8 cellular contexts compared by ENCODE assay signal in genomic region chr9:84669293-84670105, GRCh38. TPM values are rescaled to one million over a fixed set of nuclear protein-coding genes. Genes with fewer than 3 reads are reported as not detected.
A peak's percentile ranks its signal among the peaks of the same experiment; 100 is the strongest.
DNase-seq lines count a peak whose midpoint lies in the region; ATAC-seq and TF ChIP-seq lines count a peak whose summit lies in the region.

Gene NTRK2 (plus strand): TSS chr9:84669729. CDS start chr9:84670749, 1,020 bp downstream.

- H3K4me3 ChIP-seq in neural progenitor cell: peak within 1 kb of the TSS; percentile 65

- H3K4me1 Mint-ChIP-seq in activated T-helper 1 cell treated with anti-CD3 and anti-CD28 coated beads, Interleukin-12 subunit alpha, Interleukin-12 subunit beta, Interleukin-2, Interleukin-4 antibody, amounts not matched to agents 30 ng/mL and 10 ng/mL and 1 ng/mL, durations not matched to agents 14 hours and 24 hours and 36 hours (ENCODE audit: low read depth): peaks cover 16% of the 10 kb centered on the region
- peaks cover 4% of the 10 kb centered on the region for H3K4me1 Mint-ChIP-seq in glutamatergic neuron (ENCODE audit: low read depth, unreplicated experiment)
- H3K4me1 Mint-ChIP-seq in neural progenitor cell: peaks cover 11% of the 10 kb centered on the region

- H3K9me3 ChIP-seq in ES-I3 (ENCODE audit: control insufficient read depth, insufficient read depth, low read length) (no peaks in the 10 kb centered on the region), neural progenitor cell (ENCODE audit: low read depth) (no peaks in the 10 kb centered on the region)

- TF ChIP-seq CTCF in glutamatergic neuron (IDR thresholded peaks at IDR 0.05; ENCODE audit: partially characterized antibody, unreplicated experiment) (peak; percentile 58), neural progenitor cell (IDR thresholded peaks at IDR 0.05) (peak; percentile 44)

- H3K4me3 Mint-ChIP-seq in activated T-helper 1 cell treated with anti-CD3 and anti-CD28 coated beads, Interleukin-12 subunit alpha, Interleukin-12 subunit beta, Interleukin-2, Interleukin-4 antibody, amounts not matched to agents 30 ng/mL and 10 ng/mL and 1 ng/mL, durations not matched to agents 14 hours and 24 hours and 36 hours: peak within 1 kb of the TSS; percentile 70
- H3K4me3 Mint-ChIP-seq in glutamatergic neuron (ENCODE audit: unreplicated experiment) (peak within 1 kb of the TSS; percentile 89), neural progenitor cell (peak within 1 kb of the TSS; percentile 88)

- no peaks in the 10 kb centered on the region for H4K20me1 ChIP-seq in neural progenitor cell (ENCODE audit: low read depth)

- no peak within 1 kb of the TSS for H3K27ac ChIP-seq in neural progenitor cell

- H2AFZ ChIP-seq in neural progenitor cell (replicated peaks): peak within 1 kb of the TSS; percentile 99

- H3K9ac ChIP-seq in ES-I3 (ENCODE audit: low read depth, low read length) (peak within 1 kb of the TSS; percentile 57; the same call in 1 of the 2 replicates), neural progenitor cell (no peak within 1 kb of the TSS)

- peak; percentile 41 for ATAC-seq in HG03159 (IDR thresholded peaks at IDR 0.05; ENCODE audit: unreplicated experiment)
- ATAC-seq in GM19351 (IDR thresholded peaks at IDR 0.05; ENCODE audit: unreplicated experiment): no peak

- peak within 1 kb of the TSS; percentile 38 for H3K27ac Mint-ChIP-seq in activated T-helper 1 cell treated with anti-CD3 and anti-CD28 coated beads, Interleukin-12 subunit alpha, Interleukin-12 subunit beta, Interleukin-2, Interleukin-4 antibody, amounts not matched to agents 30 ng/mL and 10 ng/mL and 1 ng/mL, durations not matched to agents 14 hours and 24 hours and 36 hours
- H3K27ac Mint-ChIP-seq in glutamatergic neuron (ENCODE audit: unreplicated experiment): no peak within 1 kb of the TSS
- H3K27ac Mint-ChIP-seq in neural progenitor cell: peak within 1 kb of the TSS; percentile 51

- peaks cover 92% of the 10 kb centered on the region for H3K27me3 ChIP-seq in neural progenitor cell

- H3K36me3 Mint-ChIP-seq in activated T-helper 1 cell treated with anti-CD3 and anti-CD28 coated beads, Interleukin-12 subunit alpha, Interleukin-12 subunit beta, Interleukin-2, Interleukin-4 antibody, amounts not matched to agents 30 ng/mL and 10 ng/mL and 1 ng/mL, durations not matched to agents 14 hours and 24 hours and 36 hours (ENCODE audit: low read depth): no peaks in the 10 kb centered on the region
- H3K36me3 Mint-ChIP-seq in glutamatergic neuron (ENCODE audit: unreplicated experiment): no peaks in the 10 kb centered on the region
- no peaks in the 10 kb centered on the region for H3K36me3 Mint-ChIP-seq in neural progenitor cell

- peak within 1 kb of the TSS; percentile 99 for H3K4me2 ChIP-seq in neural progenitor cell

- H3K36me3 ChIP-seq in ES-I3 (ENCODE audit: insufficient read depth, low read length): no peaks in the 10 kb centered on the region
- H3K36me3 ChIP-seq in neural progenitor cell: no peaks in the 10 kb centered on the region

- no peaks in the 10 kb centered on the region for H3K79me2 ChIP-seq in neural progenitor cell (ENCODE audit: low read depth)

- intact Hi-C loops in activated T-helper 1 cell treated with anti-CD3 and anti-CD28 coated beads, Interleukin-12 subunit alpha, Interleukin-12 subunit beta, Interleukin-2, Interleukin-4 antibody, amounts not matched to agents 30 ng/mL and 10 ng/mL and 1 ng/mL, durations not matched to agents 14 hours and 24 hours and 36 hours (cut with micrococcal nuclease): loop anchor here (10.0 kb wide), 1 partner anchor 755 kb away; no protein-coding TSS in a partner anchor

- peaks cover 56% of the 10 kb centered on the region for H3K27me3 Mint-ChIP-seq in activated T-helper 1 cell treated with anti-CD3 and anti-CD28 coated beads, Interleukin-12 subunit alpha, Interleukin-12 subunit beta, Interleukin-2, Interleukin-4 antibody, amounts not matched to agents 30 ng/mL and 10 ng/mL and 1 ng/mL, durations not matched to agents 14 hours and 24 hours and 36 hours (ENCODE audit: insufficient read depth)
- H3K27me3 Mint-ChIP-seq in glutamatergic neuron (ENCODE audit: unreplicated experiment): peaks cover 7% of the 10 kb centered on the region
- peaks cover 29% of the 10 kb centered on the region for H3K27me3 Mint-ChIP-seq in neural progenitor cell (ENCODE audit: insufficient read depth, low read depth)

- no peak for DNase-seq in activated T-helper 1 cell treated with anti-CD3 and anti-CD28 coated beads, Interleukin-12 subunit alpha, Interleukin-12 subunit beta, Interleukin-2, Interleukin-4 antibody, amounts not matched to agents 30 ng/mL and 10 ng/mL and 1 ng/mL, durations not matched to agents 14 hours and 24 hours and 36 hours (ENCODE audit: low spot score)
- peak; percentile 73 for DNase-seq in glutamatergic neuron
- DNase-seq in neural progenitor cell (ENCODE audit: low spot score): peak; percentile 69
- no peak for DNase-seq in KG1 (lab: John Stamatoyannopoulos, UW)
- DNase-seq in Kasumi-1 (lab: John Stamatoyannopoulos, UW): no peak

- no peaks in the 10 kb centered on the region for H3K9me3 Mint-ChIP-seq in activated T-helper 1 cell treated with anti-CD3 and anti-CD28 coated beads, Interleukin-12 subunit alpha, Interleukin-12 subunit beta, Interleukin-2, Interleukin-4 antibody, amounts not matched to agents 30 ng/mL and 10 ng/mL and 1 ng/mL, durations not matched to agents 14 hours and 24 hours and 36 hours
- peaks cover 5% of the 10 kb centered on the region for H3K9me3 Mint-ChIP-seq in glutamatergic neuron (ENCODE audit: unreplicated experiment)
- H3K9me3 Mint-ChIP-seq in neural progenitor cell: peaks cover 3% of the 10 kb centered on the region

- no peaks in the 10 kb centered on the region for H3K4me1 ChIP-seq in ES-I3 (ENCODE audit: insufficient read depth, low read length)
- H3K4me1 ChIP-seq in neural progenitor cell: peaks cover 16% of the 10 kb centered on the region

- peaks cover 3% of the 10 kb centered on the region for H3F3A ChIP-seq in neural progenitor cell (ENCODE audit: low read depth)

RNA-seq across cellular contexts. Expression of gene NTRK2, which starts in this region (rescaled TPM):
- 2.9 TPM in 2 replicates for total RNA-seq in activated T-helper 1 cell treated with anti-CD3 and anti-CD28 coated beads, Interleukin-12 subunit alpha, Interleukin-12 subunit beta, Interleukin-2, Interleukin-4 antibody, amounts not matched to agents 30 ng/mL and 10 ng/mL and 1 ng/mL, durations not matched to agents 14 hours and 24 hours and 36 hours
- total RNA-seq in glutamatergic neuron (ENCODE audit: unreplicated experiment) (2.1 TPM), neural progenitor cell (ENCODE audit: low replicate concordance) (0.02 and 0.03 TPM in 2 replicates)

Comparison
In these comparisons a context has a peak if more than half of its experiments do, and no peak if none do; other contexts are left out.
1. Peak in DNase-seq, H3K4me3 ChIP-seq and H3K4me2 ChIP-seq in neural progenitor cell; RNA of the gene not detected or under 1 TPM.